8 cellular contexts compared by ENCODE assay signal in genomic region chr21:26966978-26967913, GRCh38. TPM values are rescaled to one million over a fixed set of nuclear protein-coding genes. Genes with fewer than 3 reads are reported as not detected.
A peak's percentile ranks its signal among the peaks of the same experiment; 100 is the strongest.
DNase-seq lines count a peak whose midpoint lies in the region; ATAC-seq and TF ChIP-seq lines count a peak whose summit lies in the region.

ADAMTS5 (minus strand) TSS chr21:26967088; CDS start chr21:26966391, 697 bp downstream.

- H3K27me3 ChIP-seq in BE2C (peaks cover 3% of the 10 kb centered on the region; the same call in 1 of the 2 replicates), mammary epithelial cell (ENCODE audit: insufficient read depth, low read length) (peaks cover 25% of the 10 kb centered on the region), kidney epithelial cell (ENCODE audit: control insufficient read depth, insufficient read depth, low read length) (no peaks in the 10 kb centered on the region), suprapubic skin (peaks cover 37% of the 10 kb centered on the region)

- H3K9ac ChIP-seq in mammary epithelial cell (ENCODE audit: insufficient read depth, low read length), result no peak within 1 kb of the TSS

- BruUV-seq in mammary epithelial cell (replicated peaks; lab: Mats Ljungman, UMichigan), result no TSS peak

- H4K20me1 ChIP-seq in mammary epithelial cell (ENCODE audit: insufficient read depth, low read length), result no peaks in the 10 kb centered on the region

- no peak for TF ChIP-seq CTCF in BE2C (IDR thresholded peaks at IDR 0.05; ENCODE audit: low read depth, low read length)
- TF ChIP-seq CTCF in LNCaP clone FGC (IDR thresholded peaks at IDR 0.05; ENCODE audit: control insufficient read depth, extremely low read depth, insufficient read depth), result no peak
- TF ChIP-seq CTCF in mammary epithelial cell (conservative IDR thresholded peaks at IDR 0.05 in 1 of 2, IDR thresholded peaks at IDR 0.05 in 1 of 2; ENCODE audit: extremely low read depth in 1 of 2, insufficient read depth in 1 of 2, low read depth in 1 of 2, low read length in 2 of 2), result no peak
- no peak for TF ChIP-seq CTCF in kidney epithelial cell (IDR thresholded peaks at IDR 0.05; ENCODE audit: insufficient read depth, low read length, poor library complexity, severe bottlenecking)
- TF ChIP-seq CTCF in suprapubic skin (IDR thresholded peaks at IDR 0.05), result no peak

- H3K27ac ChIP-seq in mammary epithelial cell (ENCODE audit: insufficient read depth, low read depth, low read length), result no peak within 1 kb of the TSS
- peak within 1 kb of the TSS; percentile 86 for H3K27ac ChIP-seq in suprapubic skin

- TF ChIP-seq EP300 in suprapubic skin (IDR thresholded peaks at IDR 0.05), result no peak

- CTCF ChIA-PET in mammary epithelial cell (lab: Charles Lee; ENCODE audit: low non-redundant PET), result no interaction called here

- DNase-seq in BE2C (peak; percentile 64), LNCaP clone FGC (ENCODE audit: low read depth) (no peak), mammary epithelial cell (peak; percentile 59), kidney epithelial cell (ENCODE audit: low read depth) (peak; percentile 69), suprapubic skin (ENCODE audit: low spot score in 2 of 2) (peak; percentile 84 to 88)

- peak; percentile 64 to 89 for TF ChIP-seq POLR2A in suprapubic skin (IDR thresholded peaks at IDR 0.05)

- no peaks in the 10 kb centered on the region for H3K4me1 ChIP-seq in BE2C
- H3K4me1 ChIP-seq in mammary epithelial cell (ENCODE audit: insufficient read depth, low read length), result peaks cover 23% of the 10 kb centered on the region
- peaks cover 21% of the 10 kb centered on the region for H3K4me1 ChIP-seq in suprapubic skin

- peak within 1 kb of the TSS; percentile 95 for H3K4me2 ChIP-seq in mammary epithelial cell (ENCODE audit: insufficient read depth, low read depth, low read length)

- intact Hi-C loops in mammary epithelial cell (cut with micrococcal nuclease), result no loop called here

- dilution Hi-C loops in mammary epithelial cell (cut with HindIII; ENCODE audit: low sequenced_read_pairs), result no loop called here

- H3K9me3 ChIP-seq in BE2C (no peaks in the 10 kb centered on the region; the same call in 1 of the 2 replicates), mammary epithelial cell (replicated peaks; ENCODE audit: insufficient read depth, low read length) (no peaks in the 10 kb centered on the region), suprapubic skin (no peaks in the 10 kb centered on the region)

- H2AFZ ChIP-seq in mammary epithelial cell (ENCODE audit: low read depth, low read length), result peak within 1 kb of the TSS; percentile 69

- in situ Hi-C loops in mammary epithelial cell (cut with MboI; ENCODE audit: low sequenced_read_pairs in 2 of 2), result no loop called here

- no peak for ATAC-seq in HG02840 (IDR thresholded peaks at IDR 0.05; ENCODE audit: low FRiP score, unreplicated experiment)
- ATAC-seq in GM21576 (IDR thresholded peaks at IDR 0.05; ENCODE audit: unreplicated experiment), result no peak
- ATAC-seq in HG02938 (IDR thresholded peaks at IDR 0.05; ENCODE audit: unreplicated experiment), result no peak

- H3K4me3 ChIP-seq in BE2C (ENCODE audit: low read depth, low read length) (peak within 1 kb of the TSS; percentile 88), LNCaP clone FGC (ENCODE audit: low read depth, low read length) (peak within 1 kb of the TSS; percentile 45), mammary epithelial cell (replicated peaks in 1 of 3; ENCODE audit: insufficient read depth in 1 of 3, low read depth in 2 of 3, low read length in 3 of 3) (peak within 1 kb of the TSS; percentile 36 to 48 (median 42)), kidney epithelial cell (ENCODE audit: low read depth, low read length) (peak within 1 kb of the TSS; percentile 80), suprapubic skin (peak within 1 kb of the TSS; percentile 56)

- WGBS in mammary epithelial cell (ENCODE audit: low coverage, missing lambda C conversion rate), result 1% methylated on average over 20 of the region's 64 CpGs
- 4% methylated on average over 64 of the region's 64 CpGs for WGBS in suprapubic skin

- no peaks in the 10 kb centered on the region for H3K36me3 ChIP-seq in BE2C
- H3K36me3 ChIP-seq in mammary epithelial cell (ENCODE audit: insufficient read depth, low read length), result no peaks in the 10 kb centered on the region
- H3K36me3 ChIP-seq in kidney epithelial cell (ENCODE audit: control insufficient read depth, insufficient read depth, low read length), result no peaks in the 10 kb centered on the region
- H3K36me3 ChIP-seq in suprapubic skin, result no peaks in the 10 kb centered on the region

- H3K79me2 ChIP-seq in mammary epithelial cell (ENCODE audit: insufficient read depth, low read length), result no peaks in the 10 kb centered on the region

RNA-seq across cellular contexts. Expression of gene ADAMTS5, which starts in this region (rescaled TPM):
- not detected for polyA plus RNA-seq in BE2C (2012; ENCODE audit: insufficient read depth, insufficient read length, low read depth)
- total RNA-seq in mammary epithelial cell, result 10 to 100 TPM in 1 of 2 donors, not detected in 1; 22.3 TPM
- polyA plus RNA-seq in mammary epithelial cell, result 0.01 TPM
- 0.05 TPM for polyA minus RNA-seq in mammary epithelial cell
- 16.3 and 17.3 TPM in 2 replicates for total RNA-seq in kidney epithelial cell
- 10 to 100 TPM in 1 of 4 donors, 1 to 10 TPM in 3; 1.8 to 15.0 (median 5.0) TPM for total RNA-seq in suprapubic skin
